19 cellular contexts compared by ENCODE assay signal in genomic region chr11:68683086-68683951, GRCh38. TPM values are rescaled to one million over a fixed set of nuclear protein-coding genes. Genes with fewer than 3 reads are reported as not detected.
A peak's percentile ranks its signal among the peaks of the same experiment; 100 is the strongest.
DNase-seq lines count a peak whose midpoint lies in the region; ATAC-seq and TF ChIP-seq lines count a peak whose summit lies in the region.
"Had no signal": no experiment of that assay in that cellular context is flagged by ENCODE, and none has a peak within 500 bp of the region (broad histone marks: within the 10 kb centered on the region; RNA-seq: fewer than 3 reads in every experiment).

No MANE protein-coding gene starts in this region.

- no peak overlapping the region for H3K9ac ChIP-seq in HUES64 (ENCODE audit: low read depth, low read length)
- H3K9ac ChIP-seq: SK-N-SH had no signal

- peaks cover 22% of the 10 kb centered on the region for H3K27me3 ChIP-seq in H7 (ENCODE audit: control insufficient read depth, insufficient read depth, low read length)
- H3K27me3 ChIP-seq in HUES64 (ENCODE audit: insufficient read depth, low read length): peaks cover 49% of the 10 kb centered on the region
- H3K27me3 ChIP-seq in naive thymus-derived CD4-positive, alpha-beta T cell (ENCODE audit: control insufficient read depth in 2 of 2, insufficient read depth in 2 of 2, low read length in 2 of 2): peaks cover 0 to 8% of the 10 kb centered on the region in 2 donors

- H3K36me3 ChIP-seq in H7 (replicated peaks; ENCODE audit: control insufficient read depth, insufficient read depth, low read length): peaks cover 23% of the 10 kb centered on the region
- H3K36me3 ChIP-seq in HUES64 (ENCODE audit: insufficient read depth, low read length): peaks cover 23% of the 10 kb centered on the region
- no peaks in the 10 kb centered on the region for H3K36me3 ChIP-seq in naive thymus-derived CD4-positive, alpha-beta T cell (ENCODE audit: control insufficient read depth in 2 of 3, insufficient read depth in 3 of 3, low read length in 3 of 3)

- H3K4me1 Mint-ChIP-seq in glutamatergic neuron (ENCODE audit: low read depth, unreplicated experiment): peaks cover 4% of the 10 kb centered on the region
- H3K4me1 Mint-ChIP-seq in naive thymus-derived CD4-positive, alpha-beta T cell: peaks cover 0 to 11% (median 0%) of the 10 kb centered on the region in 7 donors
- H3K4me1 Mint-ChIP-seq in activated CD4-positive, alpha-beta T cell treated with anti-CD3 and anti-CD28 coated beads, Interleukin-2, amount 10 ng/mL, durations not matched to agents 7 days and 5 days: no peaks in the 10 kb centered on the region

- TF ChIP-seq CTCF in glutamatergic neuron (IDR thresholded peaks at IDR 0.05; ENCODE audit: partially characterized antibody, unreplicated experiment): no peak

- peaks cover 2% of the 10 kb centered on the region for H3K9me3 Mint-ChIP-seq in glutamatergic neuron (ENCODE audit: unreplicated experiment)
- H3K9me3 Mint-ChIP-seq in naive thymus-derived CD4-positive, alpha-beta T cell: no peaks in the 10 kb centered on the region
- H3K9me3 Mint-ChIP-seq in activated CD4-positive, alpha-beta T cell treated with anti-CD3 and anti-CD28 coated beads, Interleukin-2, amount 10 ng/mL, durations not matched to agents 7 days and 5 days: no peaks in the 10 kb centered on the region
- H3K9me3 Mint-ChIP-seq: activated T-helper 2 cell treated with anti-CD3 and anti-CD28 coated beads, Interferon-gamma antibody, Interleukin-2, Interleukin-4, amounts not matched to agents 10 μg/mL and 5 μg/mL and 100 μg/mL, durations not matched to agents 14 hours and 24 hours and 36 hours had no signal

- peak overlapping the region; percentile 15 for H3K27ac Mint-ChIP-seq in glutamatergic neuron (ENCODE audit: unreplicated experiment)
- no peak overlapping the region for H3K27ac Mint-ChIP-seq in naive thymus-derived CD4-positive, alpha-beta T cell
- no peak overlapping the region for H3K27ac Mint-ChIP-seq in activated CD4-positive, alpha-beta T cell treated with anti-CD3 and anti-CD28 coated beads, Interleukin-2, amount 10 ng/mL, durations not matched to agents 7 days and 5 days
- H3K27ac Mint-ChIP-seq: activated CD8-positive, alpha-beta T cell treated with anti-CD3 and anti-CD28 coated beads, Interleukin-2, amount 10 ng/mL, durations not matched to agents 7 days and 5 days; activated T-helper 2 cell treated with anti-CD3 and anti-CD28 coated beads, Interferon-gamma antibody, Interleukin-2, Interleukin-4, amounts not matched to agents 10 μg/mL and 5 μg/mL and 100 μg/mL, durations not matched to agents 14 hours and 24 hours and 36 hours; T-helper 17 cell had no signal

- intact Hi-C loops in sciatic nerve (cut with DNase I): no loop called here
- intact Hi-C loops in naive thymus-derived CD4-positive, alpha-beta T cell (cut with micrococcal nuclease): no loop called here

- no peaks in the 10 kb centered on the region for H3K36me3 Mint-ChIP-seq in glutamatergic neuron (ENCODE audit: unreplicated experiment)
- peaks cover 0 to 5% (median 0%) of the 10 kb centered on the region in 5 donors for H3K36me3 Mint-ChIP-seq in naive thymus-derived CD4-positive, alpha-beta T cell
- H3K36me3 Mint-ChIP-seq in activated CD4-positive, alpha-beta T cell treated with anti-CD3 and anti-CD28 coated beads, Interleukin-2, amount 10 ng/mL, durations not matched to agents 7 days and 5 days (ENCODE audit: low read depth): no peaks in the 10 kb centered on the region

- 0 out of 2 replicates have a peak, but pooled peaks cover 7% of the 10 kb centered on the region for H3K4me1 ChIP-seq in HUES64 (ENCODE audit: insufficient read depth, low read length)
- H3K4me1 ChIP-seq in naive thymus-derived CD4-positive, alpha-beta T cell (ENCODE audit: control insufficient read depth in 2 of 2, insufficient read depth in 2 of 2, low read length in 2 of 2): no peaks in the 10 kb centered on the region

- DNase-seq in H7: peak; percentile 29
- peak; percentile 17 for DNase-seq in glutamatergic neuron
- no peak for DNase-seq in sciatic nerve (ENCODE audit: low spot score)
- DNase-seq in naive thymus-derived CD4-positive, alpha-beta T cell: no peak
- no peak for DNase-seq in NCI-H146 treated with DMSO at 0.1 percent for 48 hours (lab: John Stamatoyannopoulos, UW; ENCODE audit: unreplicated experiment)
- DNase-seq in activated CD4-positive, alpha-beta T cell treated with anti-CD3 and anti-CD28 coated beads, Interleukin-2, amount 10 ng/mL, durations not matched to agents 7 days and 5 days: no peak
- DNase-seq: activated CD4-positive, alpha-beta T cell treated with anti-CD3 and anti-CD28 coated beads for 1 hour; activated CD8-positive, alpha-beta T cell treated with anti-CD3 and anti-CD28 coated beads, Interleukin-2, amount 10 ng/mL, durations not matched to agents 7 days and 5 days; DND-41; KG1; NCI-H1694; stimulated activated naive CD4-positive, alpha-beta T cell; T-helper 17 cell had no signal

- peaks cover 14% of the 10 kb centered on the region for H3K27me3 Mint-ChIP-seq in glutamatergic neuron (ENCODE audit: unreplicated experiment)
- H3K27me3 Mint-ChIP-seq in naive thymus-derived CD4-positive, alpha-beta T cell: peaks cover 24 to 55% (median 43%) of the 10 kb centered on the region in 5 donors
- peaks cover 42% of the 10 kb centered on the region for H3K27me3 Mint-ChIP-seq in activated CD4-positive, alpha-beta T cell treated with anti-CD3 and anti-CD28 coated beads, Interleukin-2, amount 10 ng/mL, durations not matched to agents 7 days and 5 days

- H3K4me3 ChIP-seq in H7 (ENCODE audit: insufficient read depth, low read depth, low read length) (peak overlapping the region; percentile 82; the same call in 1 of the 2 replicates), HUES64 (ENCODE audit: low read length) (peak overlapping the region; percentile 69)
- H3K4me3 ChIP-seq in naive thymus-derived CD4-positive, alpha-beta T cell (ENCODE audit: low read length): no peak overlapping the region
- H3K4me3 ChIP-seq: body of pancreas, lung had no signal

- peak; percentile 8 for ATAC-seq in sciatic nerve
- ATAC-seq in naive thymus-derived CD4-positive, alpha-beta T cell: no peak
- ATAC-seq: T-helper 17 cell had no signal

- H3K27ac ChIP-seq in HUES64 (ENCODE audit: low read depth, low read length): no peak overlapping the region
- no peak overlapping the region for H3K27ac ChIP-seq in naive thymus-derived CD4-positive, alpha-beta T cell (ENCODE audit: low read depth, low read length)
- H3K27ac ChIP-seq: body of pancreas, epithelial cell of prostate had no signal

- H3K9me3 ChIP-seq in HUES64 (ENCODE audit: insufficient read depth, low read depth, low read length): no peaks in the 10 kb centered on the region
- no peaks in the 10 kb centered on the region for H3K9me3 ChIP-seq in naive thymus-derived CD4-positive, alpha-beta T cell (ENCODE audit: control insufficient read depth in 2 of 3, low read length in 3 of 3)
- H3K9me3 ChIP-seq: body of pancreas, SK-N-SH had no signal

- H3K4me3 Mint-ChIP-seq in glutamatergic neuron (ENCODE audit: unreplicated experiment): no peak overlapping the region
- H3K4me3 Mint-ChIP-seq in naive thymus-derived CD4-positive, alpha-beta T cell: peak overlapping the region in 3 of 10 donors; percentile 11 to 69 (median 42)
- H3K4me3 Mint-ChIP-seq in activated CD4-positive, alpha-beta T cell treated with anti-CD3 and anti-CD28 coated beads, Interleukin-2, amount 10 ng/mL, durations not matched to agents 7 days and 5 days: no peak overlapping the region
- H3K4me3 Mint-ChIP-seq: activated CD8-positive, alpha-beta T cell treated with anti-CD3 and anti-CD28 coated beads, Interleukin-2, amount 10 ng/mL, durations not matched to agents 7 days and 5 days; T-helper 17 cell had no signal

- POLR2A ChIA-PET in naive thymus-derived CD4-positive, alpha-beta T cell (lab: Charles Lee): no interaction called here
- POLR2A ChIA-PET in activated CD4-positive, alpha-beta T cell treated with anti-CD3 and anti-CD28 coated beads, Interleukin-2, amount 10 ng/mL, durations not matched to agents 7 days and 5 days (lab: Charles Lee): no interaction called here

- CTCF ChIA-PET in naive thymus-derived CD4-positive, alpha-beta T cell (lab: Charles Lee): no interaction called here
- CTCF ChIA-PET in activated CD4-positive, alpha-beta T cell treated with anti-CD3 and anti-CD28 coated beads, Interleukin-2, amount 10 ng/mL, durations not matched to agents 7 days and 5 days (lab: Charles Lee): no interaction called here

- 74% methylated on average over 23 of the region's 23 CpGs for WGBS in HUES64

RNA-seq across cellular contexts. Expression of gene GAL, which starts 1.0 kb away (rescaled TPM):
- 192 and 226 TPM in 2 replicates for total RNA-seq in H7 (2014; rRNA removed; shearing (Covaris generic))
- 205 TPM for polyA plus RNA-seq in HUES64 (2013, experiment 1 of 2)
- polyA plus RNA-seq in HUES64 (2013, experiment 2 of 2): 209 TPM
- total RNA-seq in glutamatergic neuron (ENCODE audit: unreplicated experiment) (37.6 TPM), sciatic nerve (not detected)
- not detected for total RNA-seq in naive thymus-derived CD4-positive, alpha-beta T cell
- polyA plus RNA-seq in naive thymus-derived CD4-positive, alpha-beta T cell: not detected
- not detected for total RNA-seq in activated CD4-positive, alpha-beta T cell treated with anti-CD3 and anti-CD28 coated beads, Interleukin-2, amount 10 ng/mL, durations not matched to agents 7 days and 5 days
- total RNA-seq: activated CD8-positive, alpha-beta T cell treated with anti-CD3 and anti-CD28 coated beads, Interleukin-2, amount 10 ng/mL, durations not matched to agents 7 days and 5 days; T-helper 17 cell had no signal

Comparison
In these comparisons a context has a peak if more than half of its experiments do, and no peak if none do; other contexts are left out.
1. DNase-seq: peak in H7 (single experiment) and glutamatergic neuron (single experiment); none in sciatic nerve (single experiment), naive thymus-derived CD4-positive, alpha-beta T cell (0 of 9), NCI-H146 treated with DMSO at 0.1 percent for 48 hours (single experiment) and activated CD4-positive, alpha-beta T cell treated with anti-CD3 and anti-CD28 coated beads, Interleukin-2, amount 10 ng/mL, durations not matched to agents 7 days and 5 days (single experiment).
2. RNA of gene GAL, which starts 1.0 kb away (total RNA-seq): 192 to 226 TPM in H7 and 37.6 TPM in glutamatergic neuron (single experiment); not detected in activated CD4-positive, alpha-beta T cell treated with anti-CD3 and anti-CD28 coated beads, Interleukin-2, amount 10 ng/mL, durations not matched to agents 7 days and 5 days, not detected in sciatic nerve (single experiment) and not detected in naive thymus-derived CD4-positive, alpha-beta T cell; every median in the first group is over 10 times any median in the second.